Comparison of ENCODE assay signal across 7 cellular contexts in the genomic region with DNA sequence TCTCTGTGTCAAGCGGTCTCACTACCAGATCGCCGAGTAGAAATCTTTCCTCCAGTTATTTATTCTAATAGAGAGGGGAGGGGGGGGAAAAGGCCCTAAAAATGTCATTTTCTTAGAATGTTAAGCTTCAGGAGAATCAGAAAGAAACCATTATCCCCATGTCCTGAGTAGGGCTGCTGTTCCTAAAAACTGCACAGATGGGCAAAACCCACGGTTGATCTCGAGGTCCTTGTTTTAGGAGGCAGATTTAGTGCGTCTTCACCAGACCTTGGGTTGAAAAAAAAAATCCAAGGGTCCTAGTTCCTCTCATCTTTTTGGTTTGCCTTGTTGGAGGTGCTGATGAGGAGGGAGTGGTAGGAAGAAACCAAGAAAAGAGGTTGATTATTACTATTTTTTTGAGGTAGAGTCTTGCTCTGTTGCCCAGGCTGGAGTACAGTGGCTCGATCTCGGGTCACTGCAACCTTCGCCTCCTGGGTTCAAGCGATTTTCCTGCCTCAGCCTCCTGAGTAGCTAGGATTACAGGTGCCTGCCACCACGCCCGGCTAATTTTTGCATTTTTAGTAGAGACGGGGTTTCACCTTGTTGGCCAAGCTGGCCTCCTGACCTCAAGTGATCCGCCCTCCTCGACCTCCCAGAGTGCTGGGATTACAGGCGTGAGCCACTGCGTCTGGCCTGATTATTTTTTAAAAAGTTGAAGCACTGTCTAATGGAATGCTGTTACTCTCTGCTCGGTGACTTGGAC. TPM values are rescaled to one million over a fixed set of nuclear protein-coding genes. Genes with fewer than 3 reads are reported as not detected.
A peak's percentile ranks its signal among the peaks of the same experiment; 100 is the strongest.
DNase-seq lines count a peak whose midpoint lies in the region; ATAC-seq and TF ChIP-seq lines count a peak whose summit lies in the region.

No MANE protein-coding gene starts in this region.

- DNase-seq in HFFc6: no peak
- no peak for DNase-seq in activated CD8-positive, alpha-beta T cell treated with anti-CD3 and anti-CD28 coated beads, Interleukin-2, amount 10 ng/mL, durations not matched to agents 7 days and 5 days
- DNase-seq in stimulated activated effector memory CD8-positive, alpha-beta T cell treated with anti-CD3 and anti-CD28 coated beads, Interleukin-12 subunit alpha, Interleukin-12 subunit beta, amount 100 ng/mL, for 72 hours (ENCODE audit: low spot score in 2 of 2): no peak
- DNase-seq in inferior parietal cortex (ENCODE audit: extremely low spot score): no peak
- DNase-seq in KG1 (lab: John Stamatoyannopoulos, UW): no peak
- no peak for DNase-seq in superior temporal gyrus (ENCODE audit: extremely low spot score)

- H3K9ac ChIP-seq in iPS-15b (ENCODE audit: low read depth, low read length): no peak overlapping the region

- no peaks in the 10 kb centered on the region for H3K36me3 ChIP-seq in iPS-15b (ENCODE audit: control insufficient read depth, insufficient read depth, low read length)

- POLR2A ChIA-PET in activated CD8-positive, alpha-beta T cell treated with anti-CD3 and anti-CD28 coated beads, Interleukin-2, amount 10 ng/mL, durations not matched to agents 7 days and 5 days (lab: Charles Lee): interaction anchor here (0.7 to 3.6 kb wide), 10 partner anchors 8 to 120 kb away, joined by 3 to 35 read pairs (median 4); a partner anchor contains a TSS

- H3K4me3 ChIP-seq in iPS-15b (ENCODE audit: low read depth, low read length): peak overlapping the region; percentile 50

- H3K27me3 ChIP-seq in iPS-15b (ENCODE audit: control insufficient read depth, insufficient read depth, low read length): peaks cover 10% of the 10 kb centered on the region

- no peaks in the 10 kb centered on the region for H3K9me3 Mint-ChIP-seq in HFFc6
- no peaks in the 10 kb centered on the region for H3K9me3 Mint-ChIP-seq in activated CD8-positive, alpha-beta T cell treated with anti-CD3 and anti-CD28 coated beads, Interleukin-2, amount 10 ng/mL, durations not matched to agents 7 days and 5 days (ENCODE audit: insufficient read depth)
- H3K9me3 Mint-ChIP-seq in stimulated activated effector memory CD8-positive, alpha-beta T cell treated with anti-CD3 and anti-CD28 coated beads, Interleukin-12 subunit alpha, Interleukin-12 subunit beta, amount 100 ng/mL, for 72 hours: no peaks in the 10 kb centered on the region

- ATAC-seq in activated CD8-positive, alpha-beta T cell treated with anti-CD3 and anti-CD28 coated beads, Interleukin-2, amount 10 ng/mL, durations not matched to agents 7 days and 5 days: no peak
- ATAC-seq in stimulated activated effector memory CD8-positive, alpha-beta T cell treated with anti-CD3 and anti-CD28 coated beads, Interleukin-12 subunit alpha, Interleukin-12 subunit beta, amount 100 ng/mL, for 72 hours: no peak

- no peaks in the 10 kb centered on the region for H3K4me1 ChIP-seq in iPS-15b (ENCODE audit: control insufficient read depth, insufficient read depth, low read length)

- TF ChIP-seq CTCF in HFFc6 (IDR thresholded peaks at IDR 0.05): no peak

- CTCF ChIA-PET in activated CD8-positive, alpha-beta T cell treated with anti-CD3 and anti-CD28 coated beads, Interleukin-2, amount 10 ng/mL, durations not matched to agents 7 days and 5 days (lab: Charles Lee): interaction anchor here (0.9 to 5.9 kb wide), 13 partner anchors 10 to 196 kb away, joined by 3 to 66 read pairs (median 4); a partner anchor contains a TSS

- H3K27me3 Mint-ChIP-seq in HFFc6 (ENCODE audit: insufficient read depth): peaks cover 2% of the 10 kb centered on the region
- no peaks in the 10 kb centered on the region for H3K27me3 Mint-ChIP-seq in activated CD8-positive, alpha-beta T cell treated with anti-CD3 and anti-CD28 coated beads, Interleukin-2, amount 10 ng/mL, durations not matched to agents 7 days and 5 days (ENCODE audit: low read depth)

- peaks cover 27% of the 10 kb centered on the region for H3K36me3 Mint-ChIP-seq in HFFc6 (ENCODE audit: low read depth)
- H3K36me3 Mint-ChIP-seq in activated CD8-positive, alpha-beta T cell treated with anti-CD3 and anti-CD28 coated beads, Interleukin-2, amount 10 ng/mL, durations not matched to agents 7 days and 5 days (ENCODE audit: low read depth): peaks cover 42% of the 10 kb centered on the region
- peaks cover 59% of the 10 kb centered on the region for H3K36me3 Mint-ChIP-seq in stimulated activated effector memory CD8-positive, alpha-beta T cell treated with anti-CD3 and anti-CD28 coated beads, Interleukin-12 subunit alpha, Interleukin-12 subunit beta, amount 100 ng/mL, for 72 hours

- peak overlapping the region; percentile 88 for H3K27ac Mint-ChIP-seq in HFFc6
- peak overlapping the region; percentile 87 for H3K27ac Mint-ChIP-seq in activated CD8-positive, alpha-beta T cell treated with anti-CD3 and anti-CD28 coated beads, Interleukin-2, amount 10 ng/mL, durations not matched to agents 7 days and 5 days
- peak overlapping the region; percentile 82 for H3K27ac Mint-ChIP-seq in stimulated activated effector memory CD8-positive, alpha-beta T cell treated with anti-CD3 and anti-CD28 coated beads, Interleukin-12 subunit alpha, Interleukin-12 subunit beta, amount 100 ng/mL, for 72 hours

- peaks cover 43% of the 10 kb centered on the region for H3K4me1 Mint-ChIP-seq in HFFc6 (ENCODE audit: low read depth)
- H3K4me1 Mint-ChIP-seq in activated CD8-positive, alpha-beta T cell treated with anti-CD3 and anti-CD28 coated beads, Interleukin-2, amount 10 ng/mL, durations not matched to agents 7 days and 5 days (ENCODE audit: low read depth): peaks cover 60% of the 10 kb centered on the region
- H3K4me1 Mint-ChIP-seq in stimulated activated effector memory CD8-positive, alpha-beta T cell treated with anti-CD3 and anti-CD28 coated beads, Interleukin-12 subunit alpha, Interleukin-12 subunit beta, amount 100 ng/mL, for 72 hours: peaks cover 39% of the 10 kb centered on the region

- H3K4me3 Mint-ChIP-seq in HFFc6: peak overlapping the region; percentile 95
- H3K4me3 Mint-ChIP-seq in activated CD8-positive, alpha-beta T cell treated with anti-CD3 and anti-CD28 coated beads, Interleukin-2, amount 10 ng/mL, durations not matched to agents 7 days and 5 days: peak overlapping the region; percentile 95
- peak overlapping the region; percentile 78 for H3K4me3 Mint-ChIP-seq in stimulated activated effector memory CD8-positive, alpha-beta T cell treated with anti-CD3 and anti-CD28 coated beads, Interleukin-12 subunit alpha, Interleukin-12 subunit beta, amount 100 ng/mL, for 72 hours

- H3K9me3 ChIP-seq in iPS-15b (ENCODE audit: control insufficient read depth, insufficient read depth, low read length): no peaks in the 10 kb centered on the region

RNA-seq across cellular contexts. Expression of a gene that starts 1.4 kb away (rescaled TPM):
- 10 to 100 TPM; 55.2 to 84.4 (median 69.5) TPM for total RNA-seq in HFFc6 (2021; fragmentation: NEBNext Ultra II Directional; extraction: Animal tissue kit (Norgen Biotek cat#: 25700))
- 100 to 1,000 TPM; 235 to 241 TPM for total RNA-seq in activated CD8-positive, alpha-beta T cell treated with anti-CD3 and anti-CD28 coated beads, Interleukin-2, amount 10 ng/mL, durations not matched to agents 7 days and 5 days

RNA-seq across cellular contexts. Expression of a gene that starts 42.0 kb away (rescaled TPM):
- 1 to 10 TPM; 1.7 to 3.5 (median 2.3) TPM for total RNA-seq in HFFc6 (2021; fragmentation: NEBNext Ultra II Directional; extraction: Animal tissue kit (Norgen Biotek cat#: 25700))
- 10 to 100 TPM; 10.5 to 12.0 TPM for total RNA-seq in activated CD8-positive, alpha-beta T cell treated with anti-CD3 and anti-CD28 coated beads, Interleukin-2, amount 10 ng/mL, durations not matched to agents 7 days and 5 days
